In the genomic region with DNA sequence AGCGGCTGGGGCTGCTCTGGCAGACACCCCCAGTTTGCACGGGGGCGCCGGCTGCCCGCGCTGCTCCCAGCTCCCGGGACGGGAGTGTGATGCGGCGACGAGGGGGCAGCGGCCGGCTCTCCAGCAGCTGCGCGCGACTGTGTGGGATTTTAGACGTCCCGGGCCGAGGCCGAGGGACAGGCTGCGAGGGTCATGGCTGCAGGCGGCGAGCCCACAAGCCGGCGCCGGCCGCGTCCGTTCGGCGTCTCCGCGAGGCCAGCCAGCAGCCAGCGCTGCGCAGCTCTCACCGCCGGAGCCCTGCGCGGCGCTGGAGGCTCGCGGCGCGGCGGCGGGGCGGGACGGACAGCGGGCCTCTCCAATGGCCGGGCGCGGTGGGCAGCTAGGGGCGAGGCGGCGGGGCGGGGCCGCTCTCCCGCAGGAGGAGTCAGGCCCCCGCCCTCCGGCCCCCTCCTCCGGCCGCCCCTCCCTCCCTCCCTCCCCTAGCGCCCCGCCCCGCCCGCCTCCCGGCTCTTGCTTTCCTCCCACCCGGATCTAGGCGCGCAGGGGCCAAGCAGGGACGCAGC, we compare ENCODE assay signal across 8 cellular contexts. TPM values are rescaled to one million over a fixed set of nuclear protein-coding genes. Genes with fewer than 3 reads are reported as not detected.
DNase-seq lines count a peak whose midpoint lies in the region; ATAC-seq and TF ChIP-seq lines count a peak whose summit lies in the region.

A gene (minus strand): TSS at position 285 of the 563 bp plus-strand sequence. CDS start 310 bp downstream, outside the sequence.

- H3K4me3 ChIP-seq in foreskin fibroblast (ENCODE audit: low read depth in 1 of 2, low read length in 2 of 2) (peak within 1 kb of the TSS; percentile 69 to 97), thymus (ENCODE audit: low read length) (peak within 1 kb of the TSS; percentile 49)

- H3K27ac Mint-ChIP-seq in natural killer cell treated with Interleukin-12 subunit alpha and Interleukin-12 subunit beta and Interleukin-15 and Interleukin-18, amount 100 ng/mL, for 72 hours, result peak within 1 kb of the TSS in 1 of 2 donors; percentile 65

- TF ChIP-seq CTCF in foreskin fibroblast (IDR thresholded peaks at IDR 0.05; ENCODE audit: low read depth, low read length), result no peak

- peak; percentile 53 for DNase-seq in DMS79 (lab: John Stamatoyannopoulos, UW)
- DNase-seq in HS-27A (ENCODE audit: low read depth), result peak; percentile 57
- peak; percentile 78 for DNase-seq in NOMO-1 treated with dmso at 0.1 percent for 144 hours (lab: John Stamatoyannopoulos, UW; ENCODE audit: unreplicated experiment)
- peak; percentile 47 for DNase-seq in activated gamma-delta T cell treated with Interleukin-2 at 50 U/mL for 16 hours
- DNase-seq in foreskin fibroblast, result peak; percentile 89 to 97
- DNase-seq in natural killer cell treated with Interleukin-12 subunit alpha and Interleukin-12 subunit beta and Interleukin-15 and Interleukin-18, amount 100 ng/mL, for 72 hours (ENCODE audit: low spot score), result peak; percentile 90

- peaks cover 47% of the 10 kb centered on the region for H3K27me3 ChIP-seq in thymus (ENCODE audit: control insufficient read depth, insufficient read depth)

- H3K9me3 Mint-ChIP-seq in natural killer cell treated with Interleukin-12 subunit alpha and Interleukin-12 subunit beta and Interleukin-15 and Interleukin-18, amount 100 ng/mL, for 72 hours, result no peaks in the 10 kb centered on the region

- H3K27ac ChIP-seq in thymus (ENCODE audit: low read depth), result peak within 1 kb of the TSS; percentile 77

- H3K9me3 ChIP-seq in thymus (ENCODE audit: control insufficient read depth), result no peaks in the 10 kb centered on the region

- H3K36me3 ChIP-seq in thymus (ENCODE audit: control insufficient read depth, insufficient read depth), result no peaks in the 10 kb centered on the region

- peak; percentile 95 for ATAC-seq in GM21423 (IDR thresholded peaks at IDR 0.05; ENCODE audit: unreplicated experiment)
- ATAC-seq in natural killer cell treated with Interleukin-12 subunit alpha and Interleukin-12 subunit beta and Interleukin-15 and Interleukin-18, amount 100 ng/mL, for 72 hours, result peak; percentile 98

- peak within 1 kb of the TSS; percentile 91 for H3K4me3 Mint-ChIP-seq in natural killer cell treated with Interleukin-12 subunit alpha and Interleukin-12 subunit beta and Interleukin-15 and Interleukin-18, amount 100 ng/mL, for 72 hours

- peaks cover 15 to 28% of the 10 kb centered on the region in 2 donors for H3K27me3 Mint-ChIP-seq in natural killer cell treated with Interleukin-12 subunit alpha and Interleukin-12 subunit beta and Interleukin-15 and Interleukin-18, amount 100 ng/mL, for 72 hours

- under 1% methylated on average over 69 of the region's 71 CpGs for WGBS in thymus

- no peaks in the 10 kb centered on the region for H3K36me3 Mint-ChIP-seq in natural killer cell treated with Interleukin-12 subunit alpha and Interleukin-12 subunit beta and Interleukin-15 and Interleukin-18, amount 100 ng/mL, for 72 hours

- H3K4me1 ChIP-seq in thymus (ENCODE audit: control insufficient read depth, insufficient read depth, low read length), result peaks cover 3% of the 10 kb centered on the region

- peaks cover 6 to 14% of the 10 kb centered on the region in 2 donors for H3K4me1 Mint-ChIP-seq in natural killer cell treated with Interleukin-12 subunit alpha and Interleukin-12 subunit beta and Interleukin-15 and Interleukin-18, amount 100 ng/mL, for 72 hours (ENCODE audit: low read depth in 2 of 2)

RNA-seq across cellular contexts. Expression of the gene that starts here (rescaled TPM):
- under 1 TPM; 0.08 to 0.17 TPM for total RNA-seq in natural killer cell treated with Interleukin-12 subunit alpha and Interleukin-12 subunit beta and Interleukin-15 and Interleukin-18, amount 100 ng/mL, for 72 hours
- 5.9 TPM for polyA plus RNA-seq in thymus

Comparison
In these comparisons a context has a peak if more than half of its experiments do, and no peak if none do; other contexts are left out.
1. Peak in every context shown above with its lines: DNase-seq, ATAC-seq, H3K4me3 ChIP-seq and H3K27ac ChIP-seq.
2. Peak in DNase-seq and ATAC-seq in natural killer cell treated with Interleukin-12 subunit alpha and Interleukin-12 subunit beta and Interleukin-15 and Interleukin-18, amount 100 ng/mL, for 72 hours; RNA of the gene not detected or under 1 TPM.